ENCODE assay signal across 8 cellular contexts in the genomic region with DNA sequence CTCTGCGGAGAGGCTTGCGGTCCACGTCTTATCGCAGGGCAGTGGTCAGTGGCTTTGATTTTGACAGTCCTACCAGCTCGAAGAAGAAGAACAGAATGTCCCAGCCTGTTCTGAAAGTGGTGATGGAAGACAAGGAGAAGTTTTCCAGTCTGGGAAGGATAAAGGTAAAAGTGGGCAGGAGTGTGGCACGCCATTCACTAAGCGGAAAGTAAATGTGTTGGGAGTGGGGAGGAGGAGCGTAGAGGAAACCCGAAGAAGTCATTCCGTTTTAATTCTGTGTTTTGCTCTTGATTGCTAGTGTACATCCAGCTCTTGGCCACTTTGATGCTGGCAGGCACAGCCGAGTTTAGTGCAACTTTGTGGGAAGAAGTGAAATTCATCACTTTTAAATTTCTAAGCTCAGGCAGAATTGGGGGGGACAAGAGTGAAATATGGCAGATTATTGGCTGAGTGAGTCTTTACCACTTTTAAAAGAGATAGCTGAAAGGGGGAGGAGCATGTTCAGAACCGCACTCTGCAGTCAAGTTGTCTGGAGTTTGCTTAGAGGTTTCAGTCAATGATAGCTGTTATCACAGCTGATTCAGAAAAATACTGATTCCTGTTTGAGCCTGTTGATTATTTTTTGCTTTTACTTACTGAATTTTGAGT. TPM values are rescaled to one million over a fixed set of nuclear protein-coding genes. Genes with fewer than 3 reads are reported as not detected.
A peak's percentile ranks its signal among the peaks of the same experiment; 100 is the strongest.
DNase-seq lines count a peak whose midpoint lies in the region; ATAC-seq and TF ChIP-seq lines count a peak whose summit lies in the region.

No MANE protein-coding gene starts in this region.

- CTCF ChIA-PET in activated CD4-positive, alpha-beta T cell treated with anti-CD3 and anti-CD28 coated beads, Interleukin-2, amount 10 ng/mL, durations not matched to agents 7 days and 5 days (lab: Charles Lee) = no interaction called here

- no peaks in the 10 kb centered on the region for H3K36me3 Mint-ChIP-seq in activated CD4-positive, alpha-beta T cell treated with anti-CD3 and anti-CD28 coated beads, Interleukin-2, amount 10 ng/mL, durations not matched to agents 7 days and 5 days (ENCODE audit: low read depth)

- H3K27me3 ChIP-seq in body of pancreas (no peaks in the 10 kb centered on the region), transverse colon (peaks cover 7% of the 10 kb centered on the region)

- peak overlapping the region; percentile 43 to 85 for H3K4me3 ChIP-seq in body of pancreas
- peak overlapping the region; percentile 56 to 93 (median 74) for H3K4me3 ChIP-seq in transverse colon

- H3K9me3 Mint-ChIP-seq in activated CD4-positive, alpha-beta T cell treated with anti-CD3 and anti-CD28 coated beads, Interleukin-2, amount 10 ng/mL, durations not matched to agents 7 days and 5 days = no peaks in the 10 kb centered on the region

- no peak overlapping the region for H3K27ac Mint-ChIP-seq in activated CD4-positive, alpha-beta T cell treated with anti-CD3 and anti-CD28 coated beads, Interleukin-2, amount 10 ng/mL, durations not matched to agents 7 days and 5 days

- H3K9me3 ChIP-seq in body of pancreas (no peaks in the 10 kb centered on the region), transverse colon (no peaks in the 10 kb centered on the region)

- in situ Hi-C loops in transverse colon (cut with MboI; ENCODE audit: low pct_ligation_motif_present in 1 of 4, low pct_unique_long_range_greater_than_20kb in 1 of 4, low sequenced_read_pairs in 3 of 4) = no loop called here

- no peak for DNase-seq in activated CD4-positive, alpha-beta T cell treated with anti-CD3 and anti-CD28 coated beads, Interleukin-2, amount 10 ng/mL, durations not matched to agents 7 days and 5 days
- no peak for DNase-seq in activated CD4-positive, alpha-beta T cell treated with anti-CD3 and anti-CD28 coated beads, Interleukin-2, amount 50 U/mL, for 48 hours
- DNase-seq in body of pancreas (peak in 1 of 4 donors; percentile 14), left lobe of liver (ENCODE audit: low spot score) (peak; percentile 48), transverse colon (no peak), CD1c-positive myeloid dendritic cell (ENCODE audit: extremely low spot score) (no peak)

- H3K4me1 Mint-ChIP-seq in activated CD4-positive, alpha-beta T cell treated with anti-CD3 and anti-CD28 coated beads, Interleukin-2, amount 10 ng/mL, durations not matched to agents 7 days and 5 days = peaks cover 15% of the 10 kb centered on the region

- ATAC-seq in body of pancreas = no peak
- ATAC-seq in left lobe of liver = peak; percentile 51
- no peak for ATAC-seq in GM18498 (IDR thresholded peaks at IDR 0.05; ENCODE audit: unreplicated experiment)
- ATAC-seq in HG03354 (IDR thresholded peaks at IDR 0.05; ENCODE audit: poor library complexity, severe bottlenecking, unreplicated experiment) = no peak

- peak overlapping the region; percentile 46 for H3K4me3 Mint-ChIP-seq in activated CD4-positive, alpha-beta T cell treated with anti-CD3 and anti-CD28 coated beads, Interleukin-2, amount 10 ng/mL, durations not matched to agents 7 days and 5 days

- H3K27ac ChIP-seq in body of pancreas (peak overlapping the region in 2 of 4 donors; percentile 61 to 75), transverse colon (peak overlapping the region; percentile 78 to 88 (median 83))

- intact Hi-C loops in body of pancreas (cut with DNase I) = no loop called here
- intact Hi-C loops in transverse colon (cut with DNase I; ENCODE audit: low total_unique reads) = no loop called here

- POLR2A ChIA-PET in activated CD4-positive, alpha-beta T cell treated with anti-CD3 and anti-CD28 coated beads, Interleukin-2, amount 10 ng/mL, durations not matched to agents 7 days and 5 days (lab: Charles Lee) = no interaction called here

- TF ChIP-seq POLR2A in body of pancreas (IDR thresholded peaks at IDR 0.05) (peak in 1 of 3 donors; percentile 33), transverse colon (IDR thresholded peaks at IDR 0.05) (no peak)

- WGBS in body of pancreas, 2 donors = 17 to 20% methylated on average over 12 of the region's 12 CpGs
- WGBS in transverse colon (ENCODE audit: low coverage in 1 of 2), 2 donors = 47 to 48% methylated on average over 12 of the region's 12 CpGs

- no peak for TF ChIP-seq EP300 in transverse colon (IDR thresholded peaks at IDR 0.05; ENCODE audit: low read depth)

- H3K4me1 ChIP-seq in body of pancreas (peaks cover 34% of the 10 kb centered on the region), transverse colon (peaks cover 5 to 31% (median 15%) of the 10 kb centered on the region in 4 donors)

- peaks cover 61% of the 10 kb centered on the region for H3K27me3 Mint-ChIP-seq in activated CD4-positive, alpha-beta T cell treated with anti-CD3 and anti-CD28 coated beads, Interleukin-2, amount 10 ng/mL, durations not matched to agents 7 days and 5 days

- H3K36me3 ChIP-seq in body of pancreas (replicated peaks in 1 of 2; ENCODE audit: insufficient read depth in 1 of 2, low read depth in 2 of 2) (no peaks in the 10 kb centered on the region), transverse colon (no peaks in the 10 kb centered on the region)

- TF ChIP-seq CTCF in body of pancreas (IDR thresholded peaks at IDR 0.05) = no peak
- no peak for TF ChIP-seq CTCF in transverse colon (IDR thresholded peaks at IDR 0.05)

RNA-seq across cellular contexts. Expression of a gene that starts 1.8 kb away (rescaled TPM):
- total RNA-seq in activated CD4-positive, alpha-beta T cell treated with anti-CD3 and anti-CD28 coated beads, Interleukin-2, amount 10 ng/mL, durations not matched to agents 7 days and 5 days = under 1 TPM; 0.02 to 0.06 TPM
- total RNA-seq in body of pancreas = 10 to 100 TPM; 16.9 to 17.1 TPM
- 26.3 TPM for total RNA-seq in left lobe of liver
- 10 to 100 TPM in 3 of 4 donors, 1 to 10 TPM in 1; 8.6 to 15.0 (median 13.2) TPM for total RNA-seq in transverse colon

Comparison
In these comparisons a context has a peak if more than half of its experiments do, and no peak if none do; other contexts are left out.
1. RNA of a gene that starts 1.8 kb away (total RNA-seq): 26.3 TPM in left lobe of liver (single experiment), 16.9 to 17.1 TPM in body of pancreas and 8.6 to 15.0 TPM in transverse colon; 0.02 to 0.06 TPM in activated CD4-positive, alpha-beta T cell treated with anti-CD3 and anti-CD28 coated beads, Interleukin-2, amount 10 ng/mL, durations not matched to agents 7 days and 5 days; every median in the first group is over 4 times any median in the second.